In genomic region chr3:10609134-10609533, GRCh38 we compare ENCODE assay signal across 16 cellular contexts.
"Had no signal": no experiment of that assay in that cellular context is flagged by ENCODE, and none has a peak within 500 bp of the region (broad histone marks: within the 10 kb centered on the region; RNA-seq: fewer than 3 reads in every experiment).

No MANE protein-coding gene starts in this region.

- H3K4me3 Mint-ChIP-seq: activated naive CD4-positive, alpha-beta T cell treated with anti-CD3 and anti-CD28 coated beads for 36 hours; activated T-helper 17 cell treated with anti-CD3 and anti-CD28 coated beads, Interleukin-2, amount 50 U/mL, for 72 hours; naive thymus-derived CD4-positive, alpha-beta T cell; stimulated activated naive B cell treated with anti-CD40 and anti-IgM and Interleukin-4, amounts not matched to agents 10 μg/mL and 1 μg/mL and 100 μg/mL, for 72 hours had no signal

- H2AFZ ChIP-seq: parathyroid adenoma had no signal

- H3K27ac Mint-ChIP-seq: activated naive CD4-positive, alpha-beta T cell treated with anti-CD3 and anti-CD28 coated beads for 36 hours; activated T-helper 17 cell treated with anti-CD3 and anti-CD28 coated beads, Interleukin-2, amount 50 U/mL, for 72 hours; naive thymus-derived CD4-positive, alpha-beta T cell; stimulated activated naive B cell treated with anti-CD40 and anti-IgM and Interleukin-4, amounts not matched to agents 10 μg/mL and 1 μg/mL and 100 μg/mL, for 72 hours had no signal

- H3K36me3 ChIP-seq: cardiac muscle cell, esophagus muscularis mucosa, transverse colon, vagina had no signal

- H3K79me2 ChIP-seq: parathyroid adenoma had no signal

- DNase-seq: activated naive CD4-positive, alpha-beta T cell treated with anti-CD3 and anti-CD28 coated beads for 36 hours; glutamatergic neuron; left cardiac atrium; mucosa of descending colon; naive thymus-derived CD4-positive, alpha-beta T cell; retina; stimulated activated CD4-positive, alpha-beta T cell treated with anti-CD3 and anti-CD28 coated beads, Interleukin-2, amount 100 ng/mL, for 48 hours; stimulated activated naive B cell treated with anti-CD40 and anti-IgM and Interleukin-4, amounts not matched to agents 10 μg/mL and 1 μg/mL and 100 μg/mL, for 72 hours; transverse colon had no signal

- H3K27me3 ChIP-seq: transverse colon, vagina had no signal

- H3K4me1 ChIP-seq: esophagus muscularis mucosa, parathyroid adenoma, transverse colon, vagina had no signal

- H3K9ac ChIP-seq: parathyroid adenoma had no signal

- H3K9me3 ChIP-seq: transverse colon, vagina had no signal

- H3K4me3 ChIP-seq: cardiac muscle cell, esophagus muscularis mucosa, lung, mucosa of descending colon, transverse colon, vagina had no signal

- ATAC-seq: activated CD4-positive, CD25-positive, alpha-beta regulatory T cell treated with anti-CD3 and anti-CD28 coated beads, Interleukin-2, amount 50 U/mL, for 24 hours; activated T-helper 17 cell treated with anti-CD3 and anti-CD28 coated beads, Interleukin-2, amount 50 U/mL, for 72 hours; left cardiac atrium; mucosa of descending colon; naive thymus-derived CD4-positive, alpha-beta T cell; stimulated activated naive B cell treated with anti-CD40 and anti-IgM and Interleukin-4, amounts not matched to agents 10 μg/mL and 1 μg/mL and 100 μg/mL, for 72 hours had no signal

- H3K27ac ChIP-seq: cardiac muscle cell, esophagus muscularis mucosa, parathyroid adenoma, transverse colon, vagina had no signal
